ENCODE assay signal across 1 cellular context in the genomic region with DNA sequence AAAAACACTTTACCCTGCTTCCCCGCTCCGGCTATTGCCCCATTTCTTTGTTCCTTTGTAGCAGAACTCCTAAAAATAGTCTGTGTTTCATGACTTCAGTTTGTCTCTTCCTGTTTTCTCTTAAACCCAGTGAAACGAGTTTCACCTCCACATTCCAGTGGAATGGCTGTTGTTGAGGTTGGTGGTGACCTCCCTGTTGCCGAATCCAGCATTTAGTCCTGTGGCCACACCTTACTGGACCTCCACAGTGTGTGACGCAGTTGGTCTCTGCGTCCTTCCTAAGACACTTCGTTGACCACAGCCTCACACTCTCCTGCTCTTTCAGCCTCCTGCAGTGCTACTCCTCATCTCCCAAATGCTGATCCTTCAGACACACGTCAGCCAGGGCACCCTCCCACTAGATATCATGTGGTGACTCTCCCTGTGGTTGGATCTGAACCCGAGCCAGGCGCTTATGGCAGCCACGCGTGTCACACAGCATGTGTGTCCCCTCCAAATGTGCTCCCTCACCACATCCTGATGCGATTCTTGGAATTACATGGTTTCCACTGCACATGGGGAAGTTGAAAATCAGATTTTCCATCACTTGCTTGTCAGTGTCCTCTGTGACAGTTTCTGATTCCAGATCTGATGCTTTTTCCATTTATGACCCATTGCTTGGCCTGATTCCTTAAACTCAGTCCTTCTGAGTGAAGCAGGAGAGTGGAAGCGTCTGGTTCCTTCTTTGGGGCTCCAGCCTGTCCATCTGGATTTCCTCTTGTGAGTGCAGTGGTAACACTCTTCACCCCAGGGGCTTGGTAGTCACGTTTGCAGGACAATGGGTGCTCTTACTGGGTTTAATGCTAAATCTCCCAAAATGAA.
A peak's percentile ranks its signal among the peaks of the same experiment; 100 is the strongest.
TF ChIP-seq lines count a peak whose summit lies in the region.

No MANE protein-coding gene starts in this region.

TF ChIP-seq in K562, 482 proteins besides CTCF, POLR2A, EP300 and RAD21 (continued from another document and continues in another):
- TF ChIP-seq, protein P1, sequence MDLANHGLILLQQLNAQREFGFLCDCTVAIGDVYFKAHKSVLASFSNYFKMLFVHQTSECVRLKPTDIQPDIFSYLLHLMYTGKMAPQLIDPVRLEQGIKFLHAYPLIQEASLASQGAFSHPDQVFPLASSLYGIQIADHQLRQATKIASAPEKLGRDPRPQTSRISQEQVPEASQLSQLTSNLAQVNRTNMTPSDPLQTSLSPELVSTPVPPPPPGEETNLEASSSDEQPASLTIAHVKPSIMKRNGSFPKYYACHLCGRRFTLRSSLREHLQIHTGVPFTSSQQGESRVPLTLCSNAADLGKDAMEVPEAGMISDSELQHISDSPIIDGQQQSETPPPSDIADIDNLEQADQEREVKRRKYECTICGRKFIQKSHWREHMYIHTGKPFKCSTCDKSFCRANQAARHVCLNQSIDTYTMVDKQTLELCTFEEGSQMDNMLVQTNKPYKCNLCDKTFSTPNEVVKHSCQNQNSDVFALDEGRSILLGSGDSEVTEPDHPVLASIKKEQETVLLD (IDR thresholded peaks at IDR 0.05) = no peak; the same call in 1 of the 2 replicates
- TF ChIP-seq SAP30 (IDR thresholded peaks at IDR 0.05; ENCODE audit: borderline replicate concordance, insufficient read depth, low read depth, low read length, poor library complexity, severe bottlenecking) (no peak), CREBBP (IDR thresholded peaks at IDR 0.05; ENCODE audit: low read depth, low read length) (no peak), NR4A1 (CRISPR knock-in tag; IDR thresholded peaks at IDR 0.05) (peak; percentile 89; the same call in 1 of the 2 replicates), NR4A1 (tag; IDR thresholded peaks at IDR 0.05) (peak; percentile 20; the same call in 1 of the 2 replicates), FOS (IDR thresholded peaks at IDR 0.05; ENCODE audit: extremely low read depth, insufficient read length) (no peak), POU5F1 (IDR thresholded peaks at IDR 0.05; ENCODE audit: borderline replicate concordance, low read depth, low read length, partially characterized antibody) (no peak), NCOA4 (IDR thresholded peaks at IDR 0.05; ENCODE audit: partially characterized antibody) (no peak), TBP (optimal IDR thresholded peaks at IDR 0.05; ENCODE audit: low read depth, low read length) (no peak), ZNF384 (IDR thresholded peaks at IDR 0.05; ENCODE audit: low read depth, low read length) (no peak; the same call in 1 of the 2 replicates), MEF2D (tag; conservative IDR thresholded peaks at IDR 0.05; ENCODE audit: low read depth) (peak; percentile 51; the same call in 1 of the 2 replicates), ESRRB (CRISPR knock-in tag; IDR thresholded peaks at IDR 0.05; ENCODE audit: borderline replicate concordance) (no peak), NEUROD1 (IDR thresholded peaks at IDR 0.05; ENCODE audit: borderline replicate concordance, low read depth, low read length, partially characterized antibody) (no peak), COPS2 (conservative IDR thresholded peaks at IDR 0.05) (no peak), FUS (optimal IDR thresholded peaks at IDR 0.05; ENCODE audit: low read depth, low read length) (no peak), MAZ (CRISPR knock-in tag; conservative IDR thresholded peaks at IDR 0.05 in 1 of 2, IDR thresholded peaks at IDR 0.05 in 1 of 2) (peak in 1 of 2 experiments; percentile 34; a peak in 2 of 4 replicates), TSC22D4 (tag; IDR thresholded peaks at IDR 0.05) (no peak), SLC30A9 (CRISPR knock-in tag; IDR thresholded peaks at IDR 0.05) (no peak), ZNF133 (CRISPR knock-in tag; IDR thresholded peaks at IDR 0.05) (no peak), ZBTB17 (CRISPR knock-in tag; IDR thresholded peaks at IDR 0.05) (no peak; the same call in 1 of the 2 replicates), SMAD2 (IDR thresholded peaks at IDR 0.05; ENCODE audit: low read depth, low read length) (no peak), CXXC5 (CRISPR knock-in tag; IDR thresholded peaks at IDR 0.05) (no peak), RFX5 (IDR thresholded peaks at IDR 0.05; ENCODE audit: low read depth, low read length) (no peak), ZNF253 (CRISPR knock-in tag; conservative IDR thresholded peaks at IDR 0.05) (no peak), POLR2B (IDR thresholded peaks at IDR 0.05; ENCODE audit: low read depth, partially characterized antibody) (no peak), MEIS2 (IDR thresholded peaks at IDR 0.05; ENCODE audit: partially characterized antibody) (peak; percentile 2), FOXJ2 (tag; IDR thresholded peaks at IDR 0.05) (no peak), TCF7 (IDR thresholded peaks at IDR 0.05; ENCODE audit: borderline replicate concordance) (no peak), BACH1 (tag; IDR thresholded peaks at IDR 0.05) (0 out of 2 replicates have a peak, but pooled peaks have one; percentile 11), TAF9B (IDR thresholded peaks at IDR 0.05; ENCODE audit: partially characterized antibody) (no peak), NFIC (IDR thresholded peaks at IDR 0.05) (peak; percentile 40; the same call in 1 of the 2 replicates), ZNF445 (CRISPR knock-in tag; IDR thresholded peaks at IDR 0.05; ENCODE audit: low read depth) (no peak), JUND (IDR thresholded peaks at IDR 0.05; ENCODE audit: borderline replicate concordance, low read depth, low read length) (peak; percentile 68), JUND (tag; IDR thresholded peaks at IDR 0.05; ENCODE audit: borderline replicate concordance, low read depth, low read length) (peak; percentile 66; the same call in 2 of the 3 replicates), ZNF584 (CRISPR knock-in tag; IDR thresholded peaks at IDR 0.05; ENCODE audit: low read depth) (peak; percentile 48; the same call in 1 of the 2 replicates), CBFA2T2 (conservative IDR thresholded peaks at IDR 0.05) (no peak), EZH2 (IDR thresholded peaks at IDR 0.05; ENCODE audit: borderline replicate concordance, low read depth, low read length) (no peak), SMAD4 (CRISPR knock-in tag; conservative IDR thresholded peaks at IDR 0.05) (no peak; the same call in 1 of the 2 replicates), ZNF311 (CRISPR knock-in tag; IDR thresholded peaks at IDR 0.05) (no peak), XRCC4 (IDR thresholded peaks at IDR 0.05; ENCODE audit: extremely low read depth, insufficient read depth, insufficient read length) (no peak), MCM2 (IDR thresholded peaks at IDR 0.05; ENCODE audit: low read depth) (no peak), ZNF436 (CRISPR knock-in tag; IDR thresholded peaks at IDR 0.05) (no peak), CTBP1 (IDR thresholded peaks at IDR 0.05; ENCODE audit: borderline replicate concordance) (no peak), HDGF (IDR thresholded peaks at IDR 0.05) (no peak), CC2D1A (IDR thresholded peaks at IDR 0.05) (no peak), PURB (CRISPR knock-in tag; IDR thresholded peaks at IDR 0.05; ENCODE audit: low read depth) (no peak)
- TF ChIP-seq, protein P2, sequence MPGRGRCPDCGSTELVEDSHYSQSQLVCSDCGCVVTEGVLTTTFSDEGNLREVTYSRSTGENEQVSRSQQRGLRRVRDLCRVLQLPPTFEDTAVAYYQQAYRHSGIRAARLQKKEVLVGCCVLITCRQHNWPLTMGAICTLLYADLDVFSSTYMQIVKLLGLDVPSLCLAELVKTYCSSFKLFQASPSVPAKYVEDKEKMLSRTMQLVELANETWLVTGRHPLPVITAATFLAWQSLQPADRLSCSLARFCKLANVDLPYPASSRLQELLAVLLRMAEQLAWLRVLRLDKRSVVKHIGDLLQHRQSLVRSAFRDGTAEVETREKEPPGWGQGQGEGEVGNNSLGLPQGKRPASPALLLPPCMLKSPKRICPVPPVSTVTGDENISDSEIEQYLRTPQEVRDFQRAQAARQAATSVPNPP (IDR thresholded peaks at IDR 0.05; ENCODE audit: borderline replicate concordance, insufficient read depth, insufficient read length) = no peak
- TF ChIP-seq, protein P3, sequence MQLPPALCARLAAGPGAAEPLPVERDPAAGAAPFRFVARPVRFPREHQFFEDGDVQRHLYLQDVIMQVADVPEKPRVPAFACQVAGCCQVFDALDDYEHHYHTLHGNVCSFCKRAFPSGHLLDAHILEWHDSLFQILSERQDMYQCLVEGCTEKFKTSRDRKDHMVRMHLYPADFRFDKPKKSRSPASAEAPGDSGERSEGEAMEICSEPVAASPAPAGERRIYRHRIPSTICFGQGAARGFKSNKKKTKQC (CRISPR knock-in tag; IDR thresholded peaks at IDR 0.05) = peak; percentile 63; the same call in 1 of the 2 replicates
- TF ChIP-seq, protein P4, sequence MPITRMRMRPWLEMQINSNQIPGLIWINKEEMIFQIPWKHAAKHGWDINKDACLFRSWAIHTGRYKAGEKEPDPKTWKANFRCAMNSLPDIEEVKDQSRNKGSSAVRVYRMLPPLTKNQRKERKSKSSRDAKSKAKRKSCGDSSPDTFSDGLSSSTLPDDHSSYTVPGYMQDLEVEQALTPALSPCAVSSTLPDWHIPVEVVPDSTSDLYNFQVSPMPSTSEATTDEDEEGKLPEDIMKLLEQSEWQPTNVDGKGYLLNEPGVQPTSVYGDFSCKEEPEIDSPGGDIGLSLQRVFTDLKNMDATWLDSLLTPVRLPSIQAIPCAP (CRISPR knock-in tag; IDR thresholded peaks at IDR 0.05; ENCODE audit: borderline replicate concordance) = no peak; the same call in 1 of the 2 replicates
- TF ChIP-seq, protein P5, sequence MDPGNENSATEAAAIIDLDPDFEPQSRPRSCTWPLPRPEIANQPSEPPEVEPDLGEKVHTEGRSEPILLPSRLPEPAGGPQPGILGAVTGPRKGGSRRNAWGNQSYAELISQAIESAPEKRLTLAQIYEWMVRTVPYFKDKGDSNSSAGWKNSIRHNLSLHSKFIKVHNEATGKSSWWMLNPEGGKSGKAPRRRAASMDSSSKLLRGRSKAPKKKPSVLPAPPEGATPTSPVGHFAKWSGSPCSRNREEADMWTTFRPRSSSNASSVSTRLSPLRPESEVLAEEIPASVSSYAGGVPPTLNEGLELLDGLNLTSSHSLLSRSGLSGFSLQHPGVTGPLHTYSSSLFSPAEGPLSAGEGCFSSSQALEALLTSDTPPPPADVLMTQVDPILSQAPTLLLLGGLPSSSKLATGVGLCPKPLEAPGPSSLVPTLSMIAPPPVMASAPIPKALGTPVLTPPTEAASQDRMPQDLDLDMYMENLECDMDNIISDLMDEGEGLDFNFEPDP (CRISPR knock-in tag; IDR thresholded peaks at IDR 0.05) = no peak
- TF ChIP-seq, protein P6, sequence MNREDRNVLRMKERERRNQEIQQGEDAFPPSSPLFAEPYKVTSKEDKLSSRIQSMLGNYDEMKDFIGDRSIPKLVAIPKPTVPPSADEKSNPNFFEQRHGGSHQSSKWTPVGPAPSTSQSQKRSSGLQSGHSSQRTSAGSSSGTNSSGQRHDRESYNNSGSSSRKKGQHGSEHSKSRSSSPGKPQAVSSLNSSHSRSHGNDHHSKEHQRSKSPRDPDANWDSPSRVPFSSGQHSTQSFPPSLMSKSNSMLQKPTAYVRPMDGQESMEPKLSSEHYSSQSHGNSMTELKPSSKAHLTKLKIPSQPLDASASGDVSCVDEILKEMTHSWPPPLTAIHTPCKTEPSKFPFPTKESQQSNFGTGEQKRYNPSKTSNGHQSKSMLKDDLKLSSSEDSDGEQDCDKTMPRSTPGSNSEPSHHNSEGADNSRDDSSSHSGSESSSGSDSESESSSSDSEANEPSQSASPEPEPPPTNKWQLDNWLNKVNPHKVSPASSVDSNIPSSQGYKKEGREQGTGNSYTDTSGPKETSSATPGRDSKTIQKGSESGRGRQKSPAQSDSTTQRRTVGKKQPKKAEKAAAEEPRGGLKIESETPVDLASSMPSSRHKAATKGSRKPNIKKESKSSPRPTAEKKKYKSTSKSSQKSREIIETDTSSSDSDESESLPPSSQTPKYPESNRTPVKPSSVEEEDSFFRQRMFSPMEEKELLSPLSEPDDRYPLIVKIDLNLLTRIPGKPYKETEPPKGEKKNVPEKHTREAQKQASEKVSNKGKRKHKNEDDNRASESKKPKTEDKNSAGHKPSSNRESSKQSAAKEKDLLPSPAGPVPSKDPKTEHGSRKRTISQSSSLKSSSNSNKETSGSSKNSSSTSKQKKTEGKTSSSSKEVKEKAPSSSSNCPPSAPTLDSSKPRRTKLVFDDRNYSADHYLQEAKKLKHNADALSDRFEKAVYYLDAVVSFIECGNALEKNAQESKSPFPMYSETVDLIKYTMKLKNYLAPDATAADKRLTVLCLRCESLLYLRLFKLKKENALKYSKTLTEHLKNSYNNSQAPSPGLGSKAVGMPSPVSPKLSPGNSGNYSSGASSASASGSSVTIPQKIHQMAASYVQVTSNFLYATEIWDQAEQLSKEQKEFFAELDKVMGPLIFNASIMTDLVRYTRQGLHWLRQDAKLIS (CRISPR knock-in tag; IDR thresholded peaks at IDR 0.05) = no peak
- TF ChIP-seq, protein P7, sequence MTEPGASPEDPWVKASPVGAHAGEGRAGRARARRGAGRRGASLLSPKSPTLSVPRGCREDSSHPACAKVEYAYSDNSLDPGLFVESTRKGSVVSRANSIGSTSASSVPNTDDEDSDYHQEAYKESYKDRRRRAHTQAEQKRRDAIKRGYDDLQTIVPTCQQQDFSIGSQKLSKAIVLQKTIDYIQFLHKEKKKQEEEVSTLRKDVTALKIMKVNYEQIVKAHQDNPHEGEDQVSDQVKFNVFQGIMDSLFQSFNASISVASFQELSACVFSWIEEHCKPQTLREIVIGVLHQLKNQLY (CRISPR knock-in tag; conservative IDR thresholded peaks at IDR 0.05) = 0 out of 4 replicates have a peak, but pooled peaks of 1 of the 2 experiments have one; percentile 36
- TF ChIP-seq, protein P8, sequence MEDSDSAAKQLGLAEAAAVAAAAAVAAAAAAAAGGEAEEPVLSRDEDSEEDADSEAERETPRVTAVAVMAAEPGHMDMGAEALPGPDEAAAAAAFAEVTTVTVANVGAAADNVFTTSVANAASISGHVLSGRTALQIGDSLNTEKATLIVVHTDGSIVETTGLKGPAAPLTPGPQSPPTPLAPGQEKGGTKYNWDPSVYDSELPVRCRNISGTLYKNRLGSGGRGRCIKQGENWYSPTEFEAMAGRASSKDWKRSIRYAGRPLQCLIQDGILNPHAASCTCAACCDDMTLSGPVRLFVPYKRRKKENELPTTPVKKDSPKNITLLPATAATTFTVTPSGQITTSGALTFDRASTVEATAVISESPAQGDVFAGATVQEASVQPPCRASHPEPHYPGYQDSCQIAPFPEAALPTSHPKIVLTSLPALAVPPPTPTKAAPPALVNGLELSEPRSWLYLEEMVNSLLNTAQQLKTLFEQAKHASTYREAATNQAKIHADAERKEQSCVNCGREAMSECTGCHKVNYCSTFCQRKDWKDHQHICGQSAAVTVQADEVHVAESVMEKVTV (CRISPR knock-in tag; IDR thresholded peaks at IDR 0.05) = no peak
